11 cellular contexts compared by ENCODE assay signal in the genomic region with DNA sequence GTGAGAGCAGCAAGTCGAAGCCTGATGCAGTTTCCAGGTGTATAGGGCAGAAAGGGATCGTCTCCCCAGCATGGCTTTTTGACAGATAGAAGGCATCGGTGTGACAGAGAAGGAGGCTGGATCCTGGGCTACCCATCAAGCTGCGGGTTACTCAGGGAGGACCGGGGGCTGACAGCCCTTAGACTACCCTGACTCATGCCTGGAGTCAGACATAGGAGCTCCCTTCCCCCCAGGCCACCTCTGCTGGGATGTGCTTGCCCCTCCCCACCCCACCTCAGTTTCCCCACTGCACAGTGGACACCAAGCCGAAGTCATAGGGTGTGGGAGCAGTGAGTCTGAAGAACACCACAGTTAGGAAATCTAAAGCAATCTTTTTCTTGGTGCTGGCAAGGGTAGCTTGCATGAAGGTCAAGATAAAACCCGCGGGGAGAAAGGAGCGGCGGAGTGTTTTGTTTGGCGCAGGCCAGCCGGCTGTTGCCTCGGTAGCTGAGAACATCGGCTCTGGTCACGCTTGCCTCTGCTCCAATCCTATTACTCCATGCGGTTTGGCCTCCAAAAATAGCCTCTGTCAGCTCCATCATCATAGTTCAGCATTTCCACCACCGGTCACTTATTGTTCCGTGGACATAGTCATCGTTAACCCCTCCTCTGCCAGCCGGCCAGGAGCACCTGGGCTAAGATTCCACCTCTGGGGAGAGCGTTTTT.
DNase-seq lines count a peak whose midpoint lies in the region; ATAC-seq and TF ChIP-seq lines count a peak whose summit lies in the region.
"Had no signal": no experiment of that assay in that cellular context is flagged by ENCODE, and none has a peak within 500 bp of the region (broad histone marks: within the 10 kb centered on the region; RNA-seq: fewer than 3 reads in every experiment).

No MANE protein-coding gene starts in this region.

- H3K27me3 ChIP-seq in right lobe of liver (no peaks in the 10 kb centered on the region), tibial nerve (no peaks in the 10 kb centered on the region)

- H3K4me3 ChIP-seq in right lobe of liver (no peak overlapping the region), tibial nerve (no peak overlapping the region)

- TF ChIP-seq POLR2A in right lobe of liver (IDR thresholded peaks at IDR 0.05) (no peak), tibial nerve (IDR thresholded peaks at IDR 0.05) (no peak)

- WGBS in right lobe of liver (ENCODE audit: insufficient coverage, low coverage, low lambda C conversion rate, missing lambda C conversion rate) = 36% methylated on average over 5 of the region's 21 CpGs
- WGBS in tibial nerve, 2 donors = 44 to 58% methylated on average over 21 of the region's 21 CpGs

- no peak overlapping the region for H3K27ac Mint-ChIP-seq in T-helper 2 cell treated with Interferon-gamma antibody and Interleukin-4, amounts not matched to agents 5 μg/mL and 100 μg/mL, for 36 hours

- H3K4me1 ChIP-seq in right lobe of liver (peaks cover 0 to 9% (median 4%) of the 10 kb centered on the region in 4 donors), tibial nerve (peaks cover 0 to 36% (median 5%) of the 10 kb centered on the region in 4 donors)

- no peaks in the 10 kb centered on the region for H3K36me3 Mint-ChIP-seq in T-helper 2 cell treated with Interferon-gamma antibody and Interleukin-4, amounts not matched to agents 5 μg/mL and 100 μg/mL, for 36 hours (ENCODE audit: low read depth)

- TF ChIP-seq EP300 in tibial nerve (IDR thresholded peaks at IDR 0.05) = peak in 1 of 2 donors; percentile 82

- DNase-seq in SHP77 treated with DMSO at 0.1 percent for 48 hours (lab: John Stamatoyannopoulos, UW) = peak; percentile 52
- DNase-seq in fibroblast of gingiva (ENCODE audit: low read depth) = peak; percentile 99
- DNase-seq in right lobe of liver = peak in 2 of 3 donors; percentile 13 to 25
- DNase-seq in tibial nerve (ENCODE audit: low spot score in 2 of 2) = peak; percentile 81
- no peak for DNase-seq in GM19238 (ENCODE audit: insufficient read length, low spot score)
- DNase-seq in T-helper 2 cell treated with Interferon-gamma antibody and Interleukin-4, amounts not matched to agents 5 μg/mL and 100 μg/mL, for 36 hours (ENCODE audit: low spot score) = no peak
- DNase-seq in stimulated activated CD4-positive, alpha-beta T cell treated with anti-CD3 and anti-CD28 coated beads, Interleukin-2, amount 100 ng/mL, for 24 hours = no peak
- DNase-seq: KBM-7 had no signal

- H3K9me3 Mint-ChIP-seq in T-helper 2 cell treated with Interferon-gamma antibody and Interleukin-4, amounts not matched to agents 5 μg/mL and 100 μg/mL, for 36 hours = no peaks in the 10 kb centered on the region

- H3K36me3 ChIP-seq in right lobe of liver (no peaks in the 10 kb centered on the region), tibial nerve (no peaks in the 10 kb centered on the region)

- H3K4me1 Mint-ChIP-seq in T-helper 2 cell treated with Interferon-gamma antibody and Interleukin-4, amounts not matched to agents 5 μg/mL and 100 μg/mL, for 36 hours (ENCODE audit: low read depth) = no peaks in the 10 kb centered on the region

- H3K9me3 ChIP-seq in right lobe of liver = no peaks in the 10 kb centered on the region
- no peaks in the 10 kb centered on the region for H3K9me3 ChIP-seq in tibial nerve

- no peaks in the 10 kb centered on the region for H3K27me3 Mint-ChIP-seq in T-helper 2 cell treated with Interferon-gamma antibody and Interleukin-4, amounts not matched to agents 5 μg/mL and 100 μg/mL, for 36 hours (ENCODE audit: low read depth)

- no peak overlapping the region for H3K4me3 Mint-ChIP-seq in T-helper 2 cell treated with Interferon-gamma antibody and Interleukin-4, amounts not matched to agents 5 μg/mL and 100 μg/mL, for 36 hours

- H3K27ac ChIP-seq in right lobe of liver (no peak overlapping the region), tibial nerve (peak overlapping the region in 2 of 4 donors; percentile 50 to 51)
- H3K27ac ChIP-seq: VCaP had no signal

- peak in 1 of 4 donors; percentile 8 for ATAC-seq in right lobe of liver
- ATAC-seq in GM21786 (IDR thresholded peaks at IDR 0.05; ENCODE audit: unreplicated experiment) = no peak
- ATAC-seq: HCT116 had no signal

- intact Hi-C loops in right lobe of liver (cut with DNase I) = loop anchor here in 1 of 2 donors (10.0 kb wide), 1 partner anchor 108 kb away; no protein-coding TSS in a partner anchor

- TF ChIP-seq CTCF in right lobe of liver (IDR thresholded peaks at IDR 0.05) = no peak
- peak in 1 of 5 experiments; percentile 12 for TF ChIP-seq CTCF in tibial nerve (IDR thresholded peaks at IDR 0.05)

Comparison
In these comparisons a context has a peak if more than half of its experiments do, and no peak if none do; other contexts are left out.
1. DNase-seq: peak in SHP77 treated with DMSO at 0.1 percent for 48 hours (single experiment), fibroblast of gingiva (single experiment), right lobe of liver (2 of 3) and tibial nerve (2 of 2); none in GM19238 (single experiment), T-helper 2 cell treated with Interferon-gamma antibody and Interleukin-4, amounts not matched to agents 5 μg/mL and 100 μg/mL, for 36 hours (single experiment) and stimulated activated CD4-positive, alpha-beta T cell treated with anti-CD3 and anti-CD28 coated beads, Interleukin-2, amount 100 ng/mL, for 24 hours (0 of 2).